8 cellular contexts compared by ENCODE assay signal in genomic region chr1:168227620-168228019, GRCh38. TPM values are rescaled to one million over a fixed set of nuclear protein-coding genes. Genes with fewer than 3 reads are reported as not detected.
DNase-seq lines count a peak whose midpoint lies in the region; ATAC-seq and TF ChIP-seq lines count a peak whose summit lies in the region.

No MANE protein-coding gene starts in this region.

- peaks cover 5% of the 10 kb centered on the region for H3K36me3 ChIP-seq in brain microvascular endothelial cell (replicated peaks)
- peaks cover 8% of the 10 kb centered on the region for H3K36me3 ChIP-seq in osteoblast (ENCODE audit: insufficient read depth, low read length)

- peaks cover 65% of the 10 kb centered on the region for H3K79me2 ChIP-seq in osteoblast (ENCODE audit: insufficient read depth, low read length)

- peak overlapping the region; percentile 89 for H3K4me2 ChIP-seq in osteoblast (ENCODE audit: insufficient read depth, low read length)

- peaks cover 25% of the 10 kb centered on the region for H3K4me1 ChIP-seq in osteoblast (ENCODE audit: insufficient read depth, low read length)

- H3K27me3 ChIP-seq in brain microvascular endothelial cell (replicated peaks), result no peaks in the 10 kb centered on the region
- no peaks in the 10 kb centered on the region for H3K27me3 ChIP-seq in osteoblast (ENCODE audit: insufficient read depth, low read length)

- CTCF ChIA-PET in GM10248 (lab: Yijun Ruan, JAX), result interaction anchor here (0.8 to 1.7 kb wide), 4 partner anchors 9 to 146 kb away, joined by 3 to 5 read pairs (median 4); no protein-coding TSS in a partner anchor

- peaks cover 34% of the 10 kb centered on the region for H4K20me1 ChIP-seq in osteoblast (ENCODE audit: insufficient read depth, low read length)

- POLR2A ChIA-PET in GM10248 (lab: Yijun Ruan, JAX), result interaction anchor here (0.5 to 1.5 kb wide), 2 partner anchors 8 to 13 kb away, joined by 3 to 7 read pairs; no protein-coding TSS in a partner anchor

- peak overlapping the region; percentile 22 for H3K4me3 ChIP-seq in brain microvascular endothelial cell (ENCODE audit: low read depth, low read length)
- H3K4me3 ChIP-seq in osteoblast (ENCODE audit: insufficient read depth, low read length), result peak overlapping the region; percentile 85

- H3K9me3 ChIP-seq in osteoblast (ENCODE audit: low read depth, low read length), result peaks cover 2% of the 10 kb centered on the region

- peak overlapping the region; percentile 43 for H2AFZ ChIP-seq in osteoblast (ENCODE audit: low read length)

- TF ChIP-seq CTCF in GM10248 (IDR thresholded peaks at IDR 0.05; ENCODE audit: control extremely low read depth, extremely low read depth, low read depth, missing control alignments) (no peak), brain microvascular endothelial cell (IDR thresholded peaks at IDR 0.05; ENCODE audit: low read depth, low read length, missing control alignments) (no peak), osteoblast (IDR thresholded peaks at IDR 0.05; ENCODE audit: extremely low read depth, low read depth, low read length) (no peak)

- H3K27ac ChIP-seq in brain microvascular endothelial cell (no peak overlapping the region), osteoblast (ENCODE audit: low read depth, low read length) (peak overlapping the region; percentile 34)

- peak; percentile 25 for ATAC-seq in HG03378 (IDR thresholded peaks at IDR 0.05; ENCODE audit: unreplicated experiment)
- no peak for ATAC-seq in HG03108 (IDR thresholded peaks at IDR 0.05; ENCODE audit: unreplicated experiment)

- in situ Hi-C loops in brain microvascular endothelial cell (cut with HindIII; ENCODE audit: low pct_ligation_motif_present, low sequenced_read_pairs), result no loop called here

- DNase-seq in GM10248 (ENCODE audit: extremely low spot score) (peak; percentile 32), brain microvascular endothelial cell (no peak), osteoblast (ENCODE audit: insufficient read length, low spot score, missing footprints) (peak; percentile 83), HuH-7.5 (ENCODE audit: low spot score) (no peak), AML-193 (lab: John Stamatoyannopoulos, UW) (no peak)
- no peak for DNase-seq in activated CD4-positive, alpha-beta T cell treated with anti-CD3 and anti-CD28 coated beads for 1 hour

RNA-seq across cellular contexts. Expression of gene SFT2D2, which starts 1.8 kb away (rescaled TPM):
- total RNA-seq in osteoblast, result 60.8 and 62.2 TPM in 2 replicates

RNA-seq across cellular contexts. Expression of gene TIPRL, which starts 48.9 kb away (rescaled TPM):
- 30.6 and 30.8 TPM in 2 replicates for total RNA-seq in osteoblast

RNA-seq across cellular contexts. Expression of gene TBX19, which starts 53.1 kb away (rescaled TPM):
- 1.1 and 1.5 TPM in 2 replicates for total RNA-seq in osteoblast

Comparison
In these comparisons a context has a peak if more than half of its experiments do, and no peak if none do; other contexts are left out.
1. DNase-seq: peak in GM10248 (single experiment) and osteoblast (single experiment); none in brain microvascular endothelial cell (single experiment), HuH-7.5 (single experiment), AML-193 (0 of 2) and activated CD4-positive, alpha-beta T cell treated with anti-CD3 and anti-CD28 coated beads for 1 hour (single experiment).